Comparison of ENCODE assay signal across 11 cellular contexts in the genomic region with DNA sequence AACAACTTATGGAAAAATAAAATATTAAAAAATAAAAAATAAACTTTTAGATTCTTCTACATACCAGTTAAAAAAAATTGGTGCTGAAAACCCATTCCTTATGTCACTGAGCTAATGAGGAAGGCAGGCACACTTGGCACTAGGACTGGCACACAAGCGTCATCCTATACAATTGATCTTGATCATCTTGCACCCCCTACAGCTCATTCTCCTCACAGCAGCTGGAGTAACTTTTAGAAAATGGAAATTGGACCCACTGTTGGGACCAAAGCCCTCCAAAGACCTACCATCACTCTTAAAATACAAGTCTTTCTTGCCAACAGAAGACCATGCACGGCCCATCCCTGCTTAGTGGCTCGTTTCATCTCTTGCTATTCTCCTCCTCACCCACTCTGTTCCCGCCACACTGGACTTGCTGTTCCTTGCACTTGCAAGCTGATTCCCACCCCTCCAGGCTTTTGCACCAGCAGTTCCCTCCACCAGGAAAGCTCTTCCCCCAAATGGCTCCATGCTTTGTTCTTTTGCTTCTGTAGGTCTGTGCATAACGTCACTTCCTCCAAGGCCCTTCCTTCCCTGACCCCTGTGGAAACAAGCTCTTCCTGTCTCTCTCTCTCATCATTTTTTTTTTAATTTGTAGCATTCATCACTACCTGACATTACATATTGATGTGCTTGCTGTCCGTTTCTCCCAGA. TPM values are rescaled to one million over a fixed set of nuclear protein-coding genes. Genes with fewer than 3 reads are reported as not detected.
DNase-seq lines count a peak whose midpoint lies in the region; ATAC-seq, FAIRE-seq and TF ChIP-seq lines count a peak whose summit lies in the region.
"Had no signal": no experiment of that assay in that cellular context is flagged by ENCODE, and none has a peak within 500 bp of the region (broad histone marks: within the 10 kb centered on the region; RNA-seq: fewer than 3 reads in every experiment).

No MANE protein-coding gene starts in this region.

- peaks cover 9 to 14% of the 10 kb centered on the region in 2 experiments for H3K36me3 ChIP-seq in keratinocyte (ENCODE audit: control insufficient read depth in 2 of 2, extremely low read depth in 1 of 2, insufficient read depth in 2 of 2, low read length in 2 of 2)
- no peaks in the 10 kb centered on the region for H3K36me3 ChIP-seq in adrenal gland (replicated peaks in 1 of 2)

- intact Hi-C loops in adrenal gland (cut with DNase I) (loop anchor here (2.0 to 10.0 kb wide), 4 partner anchors 78 to 172 kb away; partner anchors contain the start of gene KLK10 (in 2 of the 2)), left cardiac atrium (cut with DNase I) (loop anchor here (1.0 to 5.0 kb wide), 3 partner anchors 74 to 169 kb away; no protein-coding TSS in a partner anchor)

- H3K79me1 ChIP-seq in H9 (ENCODE audit: insufficient read depth, low read depth, low read length, poor library complexity, severe bottlenecking), result no peaks in the 10 kb centered on the region

- H3K27ac Mint-ChIP-seq in H9, result no peak overlapping the region; a peak in 1 of 7 replicates
- H3K27ac Mint-ChIP-seq in T-helper 17 cell, result peak overlapping the region; percentile 34

- H3K4me1 Mint-ChIP-seq in H9 (peaks cover 17 to 25% of the 10 kb centered on the region in 2 experiments), T-helper 17 cell (peaks cover 30% of the 10 kb centered on the region)

- peak overlapping the region in 1 of 3 experiments; percentile 30 for H3K4me3 ChIP-seq in keratinocyte (ENCODE audit: control insufficient read depth in 2 of 3, extremely low read depth in 1 of 3, insufficient read depth in 2 of 3, low read depth in 1 of 3, low read length in 3 of 3)
- H3K4me3 ChIP-seq in adrenal gland, result no peak overlapping the region

- H2BK5ac ChIP-seq in H9 (ENCODE audit: insufficient read length, low read length), result no peak overlapping the region

- dilution Hi-C loops in keratinocyte (cut with MboI; ENCODE audit: extremely low pct_ligation_motif_present, low sequenced_read_pairs), result no loop called here

- H3K14ac ChIP-seq in H9 (ENCODE audit: insufficient read depth, low read length), result no peak overlapping the region; the same call in 1 of the 2 replicates

- peak; percentile 15 for DNase-seq in DMS153 (lab: John Stamatoyannopoulos, UW)
- DNase-seq in DMS153 treated with DMSO at 0.1 percent for 48 hours (lab: John Stamatoyannopoulos, UW; ENCODE audit: unreplicated experiment), result no peak
- DNase-seq in H9, result no peak
- no peak for DNase-seq in T-helper 17 cell
- DNase-seq in keratinocyte (ENCODE audit: low read depth, low spot score), result no peak
- DNase-seq in effector CD8-positive, alpha-beta T cell (lab: John Stamatoyannopoulos, UW), result no peak
- no peak for DNase-seq in adrenal gland
- no peak for DNase-seq in left cardiac atrium
- DNase-seq: NCI-H446 treated with DMSO at 0.1 percent for 48 hours had no signal

- H3K27me3 Mint-ChIP-seq in H9 (ENCODE audit: low read depth) (no peaks in the 10 kb centered on the region; the same call in none of the 2 replicates), T-helper 17 cell (no peaks in the 10 kb centered on the region)
- H3K27me3 Mint-ChIP-seq: central memory CD8-positive, alpha-beta T cell had no signal

- H3K4me3 Mint-ChIP-seq in H9, result no peak overlapping the region
- H3K4me3 Mint-ChIP-seq in T-helper 17 cell, result peak overlapping the region; percentile 28
- H3K4me3 Mint-ChIP-seq: central memory CD8-positive, alpha-beta T cell had no signal

- H3T11ph ChIP-seq in H9 (ENCODE audit: low read length), result no peak overlapping the region

- TF ChIP-seq CTCF in H9 (conservative IDR thresholded peaks at IDR 0.05), result peak; percentile 58; the same call in 2 of the 3 replicates
- peak; percentile 52 to 65 (median 62) for TF ChIP-seq CTCF in keratinocyte (optimal IDR thresholded peaks at IDR 0.05 in 1 of 3, IDR thresholded peaks at IDR 0.05 in 1 of 3, conservative IDR thresholded peaks at IDR 0.05 in 1 of 3; ENCODE audit: extremely low read depth in 1 of 3, insufficient read depth in 2 of 3, low read length in 3 of 3)
- no peak for TF ChIP-seq CTCF in adrenal gland (IDR thresholded peaks at IDR 0.05)

- WGBS in H9 (ENCODE audit: extremely low coverage, insufficient read length, low lambda C conversion rate), result no CpG with 5 or more reads among the region's 6 CpGs
- 73 to 84% (median 77%) methylated on average over 6 of the region's 6 CpGs for WGBS in adrenal gland, 4 donors

- no peak overlapping the region for H3K4ac ChIP-seq in H9 (ENCODE audit: low read depth, low read length)

- no peak overlapping the region for H3K23ac ChIP-seq in H9 (ENCODE audit: insufficient read length, low read depth, low read length)

- no peaks in the 10 kb centered on the region for H3K23me2 ChIP-seq in H9 (ENCODE audit: insufficient read length, low read depth, low read length, poor library complexity, severe bottlenecking)

- no peak for FAIRE-seq in keratinocyte (lab: Jason Lieb, UNC)
- FAIRE-seq: A204.1 had no signal

- no peak overlapping the region for H4K8ac ChIP-seq in H9 (replicated peaks; ENCODE audit: insufficient read length, low read depth, low read length)

- no peak overlapping the region for H3K56ac ChIP-seq in H9 (ENCODE audit: insufficient read length, low read depth, low read length)

- H3K27ac ChIP-seq in H9 (ENCODE audit: insufficient read length, low read depth, low read length) (no peak overlapping the region), keratinocyte (ENCODE audit: control insufficient read depth, insufficient read depth, low read length) (peak overlapping the region; percentile 63), adrenal gland (no peak overlapping the region)

- H3K9me3 ChIP-seq in H9 (ENCODE audit: control insufficient read depth, low read depth, low read length) (no peaks in the 10 kb centered on the region), T-helper 17 cell (ENCODE audit: control insufficient read depth, low read length, poor library complexity, severe bottlenecking) (no peaks in the 10 kb centered on the region), keratinocyte (ENCODE audit: control insufficient read depth, low read depth, low read length) (no peaks in the 10 kb centered on the region), adrenal gland (replicated peaks in 1 of 3) (no peaks in the 10 kb centered on the region)

- H2BK12ac ChIP-seq in H9 (ENCODE audit: insufficient read length, low read depth, low read length), result no peak overlapping the region

- no peak overlapping the region for H3K18ac ChIP-seq in H9 (ENCODE audit: insufficient read length, low read depth, low read length)

- no peak overlapping the region for H2BK20ac ChIP-seq in H9 (ENCODE audit: low read depth, low read length, poor library complexity, severe bottlenecking)

- ATAC-seq in T-helper 17 cell (no peak), left cardiac atrium (no peak)

- no peak for TF ChIP-seq POLR2A in adrenal gland (IDR thresholded peaks at IDR 0.05)

- no peak overlapping the region for H2AFZ ChIP-seq in H9 (ENCODE audit: low read length)
- H2AFZ ChIP-seq in keratinocyte (ENCODE audit: control insufficient read depth, low read length), result no peak overlapping the region

- no peak overlapping the region for H2BK15ac ChIP-seq in H9 (ENCODE audit: low read depth, low read length)

- H3K27me3 ChIP-seq in H9 (ENCODE audit: insufficient read depth, low read length) (no peaks in the 10 kb centered on the region), keratinocyte (ENCODE audit: control insufficient read depth, extremely low read depth, insufficient read depth, low read length) (no peaks in the 10 kb centered on the region), adrenal gland (no peaks in the 10 kb centered on the region)

- H3K9me3 Mint-ChIP-seq in H9, result no peaks in the 10 kb centered on the region
- H3K9me3 Mint-ChIP-seq: central memory CD8-positive, alpha-beta T cell had no signal

- H3K4me2 ChIP-seq in H9 (ENCODE audit: insufficient read depth, insufficient read length, low read length), result no peak overlapping the region
- H3K4me2 ChIP-seq in keratinocyte (ENCODE audit: control insufficient read depth, extremely low read depth, insufficient read depth, low read depth, low read length), result peak overlapping the region; percentile 65

- H4K91ac ChIP-seq in H9 (ENCODE audit: insufficient read length, low read depth, low read length), result no peak overlapping the region

- H4K5ac ChIP-seq in H9 (ENCODE audit: insufficient read length, low read depth, low read length), result no peak overlapping the region

- H3K9ac ChIP-seq in H9 (ENCODE audit: extremely low read depth, insufficient read length, low read length), result no peak overlapping the region
- H3K9ac ChIP-seq in keratinocyte (ENCODE audit: control insufficient read depth, extremely low read depth, insufficient read depth, low read length), result no peak overlapping the region

- H3K9me1 ChIP-seq in keratinocyte (ENCODE audit: control insufficient read depth, extremely low read depth, insufficient read depth, low read length), result peaks cover 5% of the 10 kb centered on the region

- H3K4me1 ChIP-seq in H9 (ENCODE audit: insufficient read depth, low read length) (no peaks in the 10 kb centered on the region), keratinocyte (ENCODE audit: control insufficient read depth, extremely low read depth, insufficient read depth, low read length) (peaks cover 23% of the 10 kb centered on the region), adrenal gland (replicated peaks in 1 of 2) (peaks cover 0 to 4% of the 10 kb centered on the region in 2 donors)

- no peak overlapping the region for H2BK120ac ChIP-seq in H9 (ENCODE audit: low read depth, low read length, poor library complexity, severe bottlenecking)

- H4K20me1 ChIP-seq in H9 (ENCODE audit: control insufficient read depth, insufficient read depth, insufficient read length), result no peaks in the 10 kb centered on the region
- H4K20me1 ChIP-seq in keratinocyte (ENCODE audit: control insufficient read depth, extremely low read depth, insufficient read depth, low read length), result peaks cover 7% of the 10 kb centered on the region

- no peak overlapping the region for H2AK5ac ChIP-seq in H9 (ENCODE audit: insufficient read length, low read length)

- peaks cover 0 to 11% (median 4%) of the 10 kb centered on the region in 3 experiments; a peak in 3 of 7 replicates for H3K36me3 Mint-ChIP-seq in H9 (ENCODE audit: insufficient read depth in 1 of 3, low read depth in 3 of 3)
- H3K36me3 Mint-ChIP-seq in T-helper 17 cell (ENCODE audit: low read depth), result peaks cover 8% of the 10 kb centered on the region

- H3K79me2 ChIP-seq in H9 (ENCODE audit: insufficient read depth, low read length) (no peaks in the 10 kb centered on the region), keratinocyte (ENCODE audit: control insufficient read depth, insufficient read depth, low read length) (peaks cover 15% of the 10 kb centered on the region)

RNA-seq across cellular contexts. Expression of gene CTU1, which starts 11.6 kb away (rescaled TPM):
- total RNA-seq in H9 (2021) (8.0 and 8.8 TPM in 2 replicates), T-helper 17 cell (1 to 10 TPM; 4.1 to 4.6 TPM), adrenal gland (10 to 100 TPM in 4 of 8 donors, 1 to 10 TPM in 4; 6.1 to 23.9 (median 11.0) TPM), left cardiac atrium (1 to 10 TPM; 5.3 to 6.0 TPM)
- polyA plus RNA-seq in keratinocyte (1.9 to 3.9 TPM (median 2.3 TPM) in 3 replicates), adrenal gland (1 to 10 TPM; 1.1 to 7.3 (median 5.8) TPM)
- polyA plus RNA-seq in keratinocyte (2011; ENCODE audit: low read depth), result 0.79 TPM
- polyA plus RNA-seq in keratinocyte (2011; cell fraction: cytosol; rRNA removed), result 0.81 and 2.8 TPM in 2 replicates
- polyA plus RNA-seq in keratinocyte (2011; cell fraction: nucleus; rRNA removed), result 3.5 and 5.2 TPM in 2 replicates
- 4.1 and 4.5 TPM in 2 replicates for polyA plus RNA-seq in keratinocyte (2012; ENCODE audit: low replicate concordance)
- polyA minus RNA-seq in keratinocyte, result 1.5 to 2.0 TPM (median 1.6 TPM) in 3 replicates
- 8.6 TPM for polyA minus RNA-seq in keratinocyte (2011; cell fraction: cytosol; rRNA and poly(A)+ RNA removed)
- polyA minus RNA-seq in keratinocyte (2011; cell fraction: nucleus; rRNA and poly(A)+ RNA removed), result 2.6 and 4.5 TPM in 2 replicates

RNA-seq across cellular contexts. Expression of gene KLK14, which starts 13.9 kb away (rescaled TPM):
- total RNA-seq in H9 (2021) (0.26 and 0.46 TPM in 2 replicates), T-helper 17 cell (under 1 TPM; 0.32 to 0.39 TPM), adrenal gland (under 1 TPM in 2 of 8 donors, not detected in 6; 0.25 to 0.65 TPM), left cardiac atrium (under 1 TPM; 0.21 to 0.31 TPM)
- polyA plus RNA-seq in keratinocyte (0.05 to 0.63 TPM (median 0.10 TPM) in 3 replicates), adrenal gland (under 1 TPM in 2 of 3 donors, not detected in 1; 0.48 to 0.81 TPM)
- 2.6 TPM for polyA plus RNA-seq in keratinocyte (2011; ENCODE audit: low read depth)
- 0.17 and 0.33 TPM in 2 replicates for polyA plus RNA-seq in keratinocyte (2011; cell fraction: cytosol; rRNA removed)
- 0.37 and 0.45 TPM in 2 replicates for polyA plus RNA-seq in keratinocyte (2011; cell fraction: nucleus; rRNA removed)
- 0.73 and 11.4 TPM in 2 replicates for polyA plus RNA-seq in keratinocyte (2012; ENCODE audit: low replicate concordance)
- 0.23 to 0.46 TPM in 2 of 3 replicates, not detected in the other for polyA minus RNA-seq in keratinocyte
- not detected for polyA minus RNA-seq in keratinocyte (2011; cell fraction: cytosol; rRNA and poly(A)+ RNA removed)
- not detected in 2 replicates for polyA minus RNA-seq in keratinocyte (2011; cell fraction: nucleus; rRNA and poly(A)+ RNA removed)

RNA-seq across cellular contexts. Expression of gene SIGLEC9, which starts 28.1 kb away (rescaled TPM):
- total RNA-seq in H9 (2021) (not detected in 2 replicates), T-helper 17 cell (1 to 10 TPM; 1.4 to 4.8 TPM), adrenal gland (10 to 100 TPM in 6 of 8 donors, 1 to 10 TPM in 2; 4.7 to 29.7 (median 18.4) TPM), left cardiac atrium (1 to 10 TPM; 5.1 to 6.6 TPM)
- polyA plus RNA-seq in keratinocyte (not detected in 3 replicates), adrenal gland (1 to 10 TPM; 3.6 to 7.6 (median 4.6) TPM)
- not detected for polyA plus RNA-seq in keratinocyte (2011; ENCODE audit: low read depth)
- polyA plus RNA-seq in keratinocyte (2011; cell fraction: cytosol; rRNA removed), result not detected in 2 replicates
- polyA plus RNA-seq in keratinocyte (2011; cell fraction: nucleus; rRNA removed), result not detected in 2 replicates
- polyA plus RNA-seq in keratinocyte (2012; ENCODE audit: low replicate concordance), result not detected in 2 replicates
- polyA minus RNA-seq in keratinocyte, result not detected in 3 replicates
- polyA minus RNA-seq in keratinocyte (2011; cell fraction: cytosol; rRNA and poly(A)+ RNA removed), result not detected
- polyA minus RNA-seq in keratinocyte (2011; cell fraction: nucleus; rRNA and poly(A)+ RNA removed), result 0.21 TPM in 1 of 2 replicates, not detected in the other

RNA-seq across cellular contexts. Expression of gene KLK13, which starts 31.7 kb away (rescaled TPM):
- total RNA-seq in H9 (2021) (3.0 and 4.2 TPM in 2 replicates), T-helper 17 cell (not detected), adrenal gland (not detected), left cardiac atrium (under 1 TPM in 1 of 2 donors, not detected in 1; 0.65 TPM)
- polyA plus RNA-seq in keratinocyte (2.0 to 4.4 TPM (median 2.8 TPM) in 3 replicates), adrenal gland (under 1 TPM in 1 of 3 donors, not detected in 2; 0.47 TPM)
- 8.8 TPM for polyA plus RNA-seq in keratinocyte (2011; ENCODE audit: low read depth)
- polyA plus RNA-seq in keratinocyte (2011; cell fraction: cytosol; rRNA removed), result 4.4 and 6.1 TPM in 2 replicates
- polyA plus RNA-seq in keratinocyte (2011; cell fraction: nucleus; rRNA removed), result 5.7 and 8.5 TPM in 2 replicates
- polyA plus RNA-seq in keratinocyte (2012; ENCODE audit: low replicate concordance), result 2.1 and 12.8 TPM in 2 replicates
- 1.9 to 5.5 TPM (median 4.8 TPM) in 3 replicates for polyA minus RNA-seq in keratinocyte
- 3.3 TPM for polyA minus RNA-seq in keratinocyte (2011; cell fraction: cytosol; rRNA and poly(A)+ RNA removed)
- polyA minus RNA-seq in keratinocyte (2011; cell fraction: nucleus; rRNA and poly(A)+ RNA removed), result 1.0 and 3.7 TPM in 2 replicates

RNA-seq across cellular contexts. Expression of gene SIGLEC7, which starts 45.5 kb away (rescaled TPM):
- not detected in 2 replicates for total RNA-seq in H9 (2021)
- under 1 TPM in 1 of 2 donors, not detected in 1; 0.42 TPM for total RNA-seq in T-helper 17 cell
- polyA plus RNA-seq in keratinocyte, result not detected in 3 replicates
- polyA plus RNA-seq in keratinocyte (2011; ENCODE audit: low read depth), result not detected
- polyA plus RNA-seq in keratinocyte (2011; cell fraction: cytosol; rRNA removed), result not detected in 2 replicates
- not detected in 2 replicates for polyA plus RNA-seq in keratinocyte (2011; cell fraction: nucleus; rRNA removed)
- not detected in 2 replicates for polyA plus RNA-seq in keratinocyte (2012; ENCODE audit: low replicate concordance)
- polyA minus RNA-seq in keratinocyte, result not detected in 3 replicates
- not detected for polyA minus RNA-seq in keratinocyte (2011; cell fraction: cytosol; rRNA and poly(A)+ RNA removed)
- not detected in 2 replicates for polyA minus RNA-seq in keratinocyte (2011; cell fraction: nucleus; rRNA and poly(A)+ RNA removed)
- total RNA-seq in adrenal gland, result 10 to 100 TPM in 5 of 8 donors, 1 to 10 TPM in 3; 4.2 to 13.1 (median 10.7) TPM
- polyA plus RNA-seq in adrenal gland, result 1 to 10 TPM; 2.3 to 8.6 (median 3.8) TPM
- total RNA-seq in left cardiac atrium, result 1 to 10 TPM; 1.6 to 2.2 TPM

Comparison
In these comparisons a context has a peak if more than half of its experiments do, and no peak if none do; other contexts are left out.
1. CTCF ChIP-seq: peak in H9 (single experiment) and keratinocyte (3 of 3); none in adrenal gland (0 of 6).